ENCODE assay signal across 10 cellular contexts in the genomic region with DNA sequence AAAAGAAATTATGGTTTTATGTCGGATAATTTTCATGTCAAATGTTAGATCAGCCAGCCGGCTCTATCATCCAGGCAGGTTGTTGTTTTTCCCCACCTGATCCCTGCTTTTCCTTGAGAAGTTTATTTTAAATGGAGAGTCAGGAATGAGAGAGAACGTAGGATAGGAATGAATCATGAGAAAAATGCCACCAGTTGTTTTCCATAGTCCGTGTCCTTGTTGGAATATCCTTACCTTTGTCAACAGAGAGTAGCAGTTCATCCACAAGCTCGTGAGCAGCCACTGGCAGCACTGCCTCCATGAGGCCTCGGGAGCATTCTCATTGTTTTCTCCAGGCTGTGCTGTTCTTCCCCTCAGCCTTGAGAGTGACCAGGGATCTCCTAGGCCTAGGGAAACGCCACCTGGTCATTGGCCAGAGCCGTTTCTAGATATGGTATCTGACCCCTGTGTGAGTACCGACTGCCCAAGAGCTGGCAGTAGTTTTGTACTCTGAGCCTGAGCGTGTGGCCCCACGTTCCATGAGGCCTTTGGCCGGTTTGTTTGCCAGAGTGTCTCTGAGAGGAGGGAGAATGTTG.
A peak's percentile ranks its signal among the peaks of the same experiment; 100 is the strongest.
DNase-seq lines count a peak whose midpoint lies in the region; ATAC-seq, FAIRE-seq and TF ChIP-seq lines count a peak whose summit lies in the region.
"Had no signal": no experiment of that assay in that cellular context is flagged by ENCODE, and none has a peak within 500 bp of the region (broad histone marks: within the 10 kb centered on the region; RNA-seq: fewer than 3 reads in every experiment).

No MANE protein-coding gene starts in this region.

- POLR2A ChIA-PET in endothelial cell of umbilical vein (lab: Charles Lee), result no interaction called here

- no peaks in the 10 kb centered on the region for H3K27me3 Mint-ChIP-seq in activated naive CD4-positive, alpha-beta T cell treated with anti-CD3 and anti-CD28 coated beads for 36 hours (ENCODE audit: low read depth)

- ATAC-seq in HG03196 (IDR thresholded peaks at IDR 0.05; ENCODE audit: unreplicated experiment) (no peak), GM19324 (IDR thresholded peaks at IDR 0.05; ENCODE audit: low FRiP score, unreplicated experiment) (no peak)

- peak overlapping the region in 1 of 2 experiments; percentile 95 for H3K18ac ChIP-seq in mesenchymal stem cell (ENCODE audit: low read depth in 1 of 2, low read length in 2 of 2)

- intact Hi-C loops in endothelial cell of umbilical vein (cut with micrococcal nuclease), result loop anchor here (1.0 to 2.0 kb wide), 2 partner anchors 17 to 241 kb away; no protein-coding TSS in a partner anchor
- intact Hi-C loops in thyroid gland (cut with DNase I), result no loop called here
- intact Hi-C loops in activated naive CD4-positive, alpha-beta T cell treated with anti-CD3 and anti-CD28 coated beads for 36 hours (cut with micrococcal nuclease), result no loop called here

- peaks cover 19% of the 10 kb centered on the region for H3K79me2 ChIP-seq in endothelial cell of umbilical vein (ENCODE audit: control insufficient read depth, insufficient read depth, low read length)

- H3K4ac ChIP-seq in mesenchymal stem cell (ENCODE audit: low read depth in 1 of 2, low read length in 2 of 2), result peak overlapping the region in 1 of 2 experiments; percentile 95

- H3K9ac ChIP-seq in endothelial cell of umbilical vein (replicated peaks; ENCODE audit: extremely low read depth, insufficient read depth, low read length) (peak overlapping the region; percentile 36), mesenchymal stem cell (ENCODE audit: low read length) (peak overlapping the region; percentile 62)

- no peaks in the 10 kb centered on the region for H3K4me1 Mint-ChIP-seq in activated naive CD4-positive, alpha-beta T cell treated with anti-CD3 and anti-CD28 coated beads for 36 hours (ENCODE audit: low read depth)

- BruUV-seq in endothelial cell of umbilical vein (replicated peaks; lab: Mats Ljungman, UMichigan), result TSS peak; percentile 35

- H3K9me3 Mint-ChIP-seq in activated naive CD4-positive, alpha-beta T cell treated with anti-CD3 and anti-CD28 coated beads for 36 hours, result no peaks in the 10 kb centered on the region

- H4K20me1 ChIP-seq in endothelial cell of umbilical vein (replicated peaks; ENCODE audit: control insufficient read depth, extremely low read depth, insufficient read depth, low read length), result no peaks in the 10 kb centered on the region

- TF ChIP-seq POLR2A in endothelial cell of umbilical vein (IDR thresholded peaks at IDR 0.05; ENCODE audit: low read depth, low read length) (no peak), thyroid gland (IDR thresholded peaks at IDR 0.05) (no peak)

- WGBS in mesenchymal stem cell, result 75% methylated on average over 12 of the region's 12 CpGs
- 59% methylated on average over 12 of the region's 12 CpGs for WGBS in thyroid gland, 2 donors

- H2BK12ac ChIP-seq in mesenchymal stem cell (ENCODE audit: low read length in 2 of 2), result peak overlapping the region in 1 of 2 experiments; percentile 73

- H3K36me3 ChIP-seq in endothelial cell of umbilical vein (ENCODE audit: control insufficient read depth in 2 of 2, extremely low read depth in 1 of 2, insufficient read depth in 2 of 2, low read length in 2 of 2) (peaks cover 9 to 12% of the 10 kb centered on the region in 2 experiments), mesenchymal stem cell (ENCODE audit: control insufficient read depth in 1 of 2, insufficient read depth in 2 of 2, low read depth in 1 of 2, low read length in 2 of 2) (peaks cover 26 to 32% of the 10 kb centered on the region in 2 experiments), thyroid gland (peaks cover 4 to 5% of the 10 kb centered on the region in 2 donors)

- H3K23ac ChIP-seq in mesenchymal stem cell (ENCODE audit: low read length in 2 of 2), result peak overlapping the region in 1 of 2 experiments; percentile 96

- H3K36me3 Mint-ChIP-seq in activated naive CD4-positive, alpha-beta T cell treated with anti-CD3 and anti-CD28 coated beads for 36 hours (ENCODE audit: low read depth), result no peaks in the 10 kb centered on the region

- no peak overlapping the region for H3K27ac Mint-ChIP-seq in activated naive CD4-positive, alpha-beta T cell treated with anti-CD3 and anti-CD28 coated beads for 36 hours

- no peak overlapping the region for H2BK120ac ChIP-seq in mesenchymal stem cell (ENCODE audit: low read depth, low read length)

- H3K4me1 ChIP-seq in endothelial cell of umbilical vein (ENCODE audit: control insufficient read depth, extremely low read depth, insufficient read depth, low read length) (peaks cover 38% of the 10 kb centered on the region), mesenchymal stem cell (ENCODE audit: control insufficient read depth, insufficient read depth, low read depth, low read length) (peaks cover 32% of the 10 kb centered on the region), thyroid gland (peaks cover 45 to 86% of the 10 kb centered on the region in 2 donors)

- H3K4me3 Mint-ChIP-seq in activated naive CD4-positive, alpha-beta T cell treated with anti-CD3 and anti-CD28 coated beads for 36 hours, result no peak overlapping the region

- H3K27me3 ChIP-seq in endothelial cell of umbilical vein (ENCODE audit: control insufficient read depth in 2 of 2, insufficient read depth in 2 of 2, low read length in 2 of 2) (no peaks in the 10 kb centered on the region), mesenchymal stem cell (ENCODE audit: control insufficient read depth in 1 of 2, insufficient read depth in 1 of 2, low read length in 2 of 2) (no peaks in the 10 kb centered on the region), thyroid gland (no peaks in the 10 kb centered on the region)

- CTCF ChIA-PET in endothelial cell of umbilical vein (lab: Charles Lee), result interaction anchor here (1.0 to 3.9 kb wide), 13 partner anchors 16 to 355 kb away, joined by 3 to 23 read pairs (median 6); no protein-coding TSS in a partner anchor
- CTCF ChIA-PET in activated naive CD4-positive, alpha-beta T cell treated with anti-CD3 and anti-CD28 coated beads for 36 hours (lab: Charles Lee), result no interaction called here

- H3K9me3 ChIP-seq in endothelial cell of umbilical vein (replicated peaks; ENCODE audit: control insufficient read depth, insufficient read depth, low read length) (no peaks in the 10 kb centered on the region), mesenchymal stem cell (ENCODE audit: control insufficient read depth, low read length) (no peaks in the 10 kb centered on the region), thyroid gland (no peaks in the 10 kb centered on the region)

- H3K4me2 ChIP-seq in endothelial cell of umbilical vein (ENCODE audit: insufficient read depth, low read length) (peak overlapping the region; percentile 73), mesenchymal stem cell (ENCODE audit: low read length, poor library complexity, severe bottlenecking) (peak overlapping the region; percentile 36)

- H2AK5ac ChIP-seq in mesenchymal stem cell (ENCODE audit: low read length, severe bottlenecking), result peak overlapping the region; percentile 100

- H2BK15ac ChIP-seq in mesenchymal stem cell (ENCODE audit: low read depth, poor library complexity, severe bottlenecking), result no peak overlapping the region

- peak overlapping the region; percentile 16 for H4K8ac ChIP-seq in mesenchymal stem cell (ENCODE audit: low read length)

- no peak overlapping the region for H3K4me3 ChIP-seq in endothelial cell of umbilical vein (replicated peaks in 1 of 3; ENCODE audit: insufficient read depth in 1 of 3, low read depth in 1 of 3, low read length in 3 of 3)
- no peak overlapping the region for H3K4me3 ChIP-seq in mesenchymal stem cell (ENCODE audit: insufficient read depth in 1 of 2, low read depth in 1 of 2, low read length in 2 of 2)
- H3K4me3 ChIP-seq in thyroid gland (replicated peaks in 1 of 3), result no peak overlapping the region

- peak overlapping the region in 1 of 2 experiments; percentile 37 for H3K14ac ChIP-seq in mesenchymal stem cell (ENCODE audit: low read length in 2 of 2)

- peak overlapping the region; percentile 64 for H3K27ac ChIP-seq in endothelial cell of umbilical vein (ENCODE audit: insufficient read depth, low read depth, low read length)
- H3K27ac ChIP-seq in mesenchymal stem cell (ENCODE audit: low read length, poor library complexity, severe bottlenecking), result peak overlapping the region; percentile 97
- peak overlapping the region; percentile 76 to 85 (median 81) for H3K27ac ChIP-seq in thyroid gland

- peak overlapping the region; percentile 84 for H4K91ac ChIP-seq in mesenchymal stem cell (ENCODE audit: low read length)

- H3K79me1 ChIP-seq in mesenchymal stem cell (replicated peaks; ENCODE audit: low read length, poor library complexity, severe bottlenecking), result peaks cover 3% of the 10 kb centered on the region

- no peaks in the 10 kb centered on the region for H3K9me1 ChIP-seq in endothelial cell of umbilical vein (replicated peaks; ENCODE audit: control insufficient read depth, extremely low read depth, insufficient read depth, low read length)

- H2AFZ ChIP-seq in endothelial cell of umbilical vein (ENCODE audit: low read depth, low read length) (peak overlapping the region; percentile 20), mesenchymal stem cell (ENCODE audit: low read depth, low read length) (no peak overlapping the region)

- no peak for TF ChIP-seq CTCF in endothelial cell of umbilical vein (IDR thresholded peaks at IDR 0.05; ENCODE audit: extremely low read depth in 1 of 2, insufficient read depth in 1 of 2, low read depth in 1 of 2, low read length in 2 of 2)
- no peak for TF ChIP-seq CTCF in thyroid gland (IDR thresholded peaks at IDR 0.05)

- peak; percentile 18 for DNase-seq in NCI-H69 (lab: John Stamatoyannopoulos, UW)
- peak; percentile 77 for DNase-seq in endothelial cell of umbilical vein (ENCODE audit: low read depth, low spot score)
- no peak for DNase-seq in mesenchymal stem cell
- DNase-seq in thyroid gland, result no peak
- no peak for DNase-seq in UCSD-AML1 (lab: John Stamatoyannopoulos, UW; ENCODE audit: unreplicated experiment)
- no peak for DNase-seq in activated naive CD4-positive, alpha-beta T cell treated with anti-CD3 and anti-CD28 coated beads for 36 hours
- DNase-seq: activated T-cell treated with anti-CD3 and anti-CD28 coated beads, Interleukin-2, amount 50 U/mL, for 48 hours; Kasumi-1 had no signal

- peak overlapping the region; percentile 84 for H2BK5ac ChIP-seq in mesenchymal stem cell (ENCODE audit: low read depth, low read length, poor library complexity, severe bottlenecking)

- dilution Hi-C loops in endothelial cell of umbilical vein (cut with MboI; ENCODE audit: extremely low pct_ligation_motif_present, low sequenced_read_pairs), result no loop called here

- FAIRE-seq in endothelial cell of umbilical vein (lab: Jason Lieb, UNC), result peak; percentile 69

TF ChIP-seq in endothelial cell of umbilical vein, 7 proteins besides CTCF, POLR2A, EP300 and RAD21:
- TF ChIP-seq, protein P1, sequence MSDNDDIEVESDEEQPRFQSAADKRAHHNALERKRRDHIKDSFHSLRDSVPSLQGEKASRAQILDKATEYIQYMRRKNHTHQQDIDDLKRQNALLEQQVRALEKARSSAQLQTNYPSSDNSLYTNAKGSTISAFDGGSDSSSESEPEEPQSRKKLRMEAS (IDR thresholded peaks at IDR 0.05; ENCODE audit: insufficient read depth, insufficient read length), result no peak
- TF ChIP-seq MYC (IDR thresholded peaks at IDR 0.05; ENCODE audit: low read depth, low read length), result no peak
TF ChIP-seq in endothelial cell of umbilical vein: peak in this region for 0.

Comparison
In these comparisons a context has a peak if more than half of its experiments do, and no peak if none do; other contexts are left out.
1. DNase-seq: peak in NCI-H69 (single experiment) and endothelial cell of umbilical vein (single experiment); none in mesenchymal stem cell (single experiment), thyroid gland (0 of 2), UCSD-AML1 (single experiment) and activated naive CD4-positive, alpha-beta T cell treated with anti-CD3 and anti-CD28 coated beads for 36 hours (single experiment).
2. Peak in every context shown above with its lines, with median percentiles within 50 percentile points of each other: H3K27ac ChIP-seq.